8 cellular contexts compared by ENCODE assay signal in the genomic region with DNA sequence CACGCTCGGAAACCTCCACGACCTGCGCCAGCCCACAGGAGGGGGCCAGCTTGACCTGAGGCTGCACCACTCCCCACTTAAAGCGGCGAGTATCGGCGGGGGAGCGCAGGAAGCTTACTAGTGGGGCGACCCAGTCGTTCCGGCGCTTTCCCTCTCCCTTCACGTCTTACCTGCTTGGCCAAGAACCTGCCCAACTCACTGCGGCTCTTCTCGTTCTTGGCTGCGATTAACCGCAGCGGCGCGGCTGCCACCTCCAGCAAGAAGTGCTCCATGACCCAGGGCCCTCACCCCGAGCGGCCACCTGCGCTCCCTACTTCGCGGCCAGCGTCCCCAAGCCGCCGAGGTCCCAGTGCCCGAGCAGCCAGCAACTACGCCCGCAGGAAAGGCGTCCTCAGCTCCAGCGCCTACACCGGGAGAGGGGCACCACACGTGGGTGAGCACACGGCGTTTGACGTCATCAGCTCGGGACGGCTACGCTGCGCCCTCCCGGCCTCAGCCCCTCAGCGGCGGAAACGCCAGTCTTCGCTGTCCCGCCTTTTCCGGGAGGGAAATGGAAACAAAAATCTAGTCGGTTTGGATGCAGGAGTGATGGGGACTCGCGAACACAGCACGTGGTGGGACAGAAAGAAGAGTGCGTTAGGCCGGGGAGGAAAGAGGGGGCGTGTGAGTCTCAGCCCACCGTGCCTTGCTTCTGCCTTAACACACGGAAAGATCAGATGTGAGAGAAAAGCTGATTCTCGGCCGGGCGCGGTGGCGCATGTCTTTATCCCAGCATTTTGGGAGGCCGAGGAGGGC.
A peak's percentile ranks its signal among the peaks of the same experiment; 100 is the strongest.
DNase-seq lines count a peak whose midpoint lies in the region; ATAC-seq and TF ChIP-seq lines count a peak whose summit lies in the region.

A gene with protein sequence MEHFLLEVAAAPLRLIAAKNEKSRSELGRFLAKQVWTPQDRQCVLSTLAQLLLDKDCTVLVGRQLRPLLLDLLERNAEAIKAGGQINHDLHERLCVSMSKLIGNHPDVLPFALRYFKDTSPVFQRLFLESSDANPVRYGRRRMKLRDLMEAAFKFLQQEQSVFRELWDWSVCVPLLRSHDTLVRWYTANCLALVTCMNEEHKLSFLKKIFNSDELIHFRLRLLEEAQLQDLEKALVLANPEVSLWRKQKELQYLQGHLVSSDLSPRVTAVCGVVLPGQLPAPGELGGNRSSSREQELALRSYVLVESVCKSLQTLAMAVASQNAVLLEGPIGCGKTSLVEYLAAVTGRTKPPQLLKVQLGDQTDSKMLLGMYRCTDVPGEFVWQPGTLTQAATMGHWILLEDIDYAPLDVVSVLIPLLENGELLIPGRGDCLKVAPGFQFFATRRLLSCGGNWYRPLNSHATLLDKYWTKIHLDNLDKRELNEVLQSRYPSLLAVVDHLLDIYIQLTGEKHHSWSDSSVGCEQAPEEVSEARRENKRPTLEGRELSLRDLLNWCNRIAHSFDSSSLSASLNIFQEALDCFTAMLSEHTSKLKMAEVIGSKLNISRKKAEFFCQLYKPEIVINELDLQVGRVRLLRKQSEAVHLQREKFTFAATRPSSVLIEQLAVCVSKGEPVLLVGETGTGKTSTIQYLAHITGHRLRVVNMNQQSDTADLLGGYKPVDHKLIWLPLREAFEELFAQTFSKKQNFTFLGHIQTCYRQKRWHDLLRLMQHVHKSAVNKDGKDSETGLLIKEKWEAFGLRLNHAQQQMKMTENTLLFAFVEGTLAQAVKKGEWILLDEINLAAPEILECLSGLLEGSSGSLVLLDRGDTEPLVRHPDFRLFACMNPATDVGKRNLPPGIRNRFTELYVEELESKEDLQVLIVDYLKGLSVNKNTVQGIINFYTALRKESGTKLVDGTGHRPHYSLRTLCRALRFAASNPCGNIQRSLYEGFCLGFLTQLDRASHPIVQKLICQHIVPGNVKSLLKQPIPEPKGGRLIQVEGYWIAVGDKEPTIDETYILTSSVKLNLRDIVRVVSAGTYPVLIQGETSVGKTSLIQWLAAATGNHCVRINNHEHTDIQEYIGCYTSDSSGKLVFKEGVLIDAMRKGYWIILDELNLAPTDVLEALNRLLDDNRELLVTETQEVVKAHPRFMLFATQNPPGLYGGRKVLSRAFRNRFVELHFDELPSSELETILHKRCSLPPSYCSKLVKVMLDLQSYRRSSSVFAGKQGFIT (N-terminal part only) (minus strand): TSS at position 459 of the 795 bp plus-strand sequence. CDS start 187 bp downstream, at position 272.

- H3K27me3 Mint-ChIP-seq in central memory CD8-positive, alpha-beta T cell, result no peaks in the 10 kb centered on the region

- H3K4me3 Mint-ChIP-seq in central memory CD8-positive, alpha-beta T cell, result peak within 1 kb of the TSS; percentile 89

- ATAC-seq in GM19025 (IDR thresholded peaks at IDR 0.05; ENCODE audit: low read depth, unreplicated experiment), result peak; percentile 97
- peak; percentile 94 for ATAC-seq in HG03342 (IDR thresholded peaks at IDR 0.05; ENCODE audit: unreplicated experiment)
- ATAC-seq in central memory CD8-positive, alpha-beta T cell (replicated peaks; ENCODE audit: extremely low read depth, poor library complexity, severe bottlenecking), result peak; percentile 90

- peaks cover 13% of the 10 kb centered on the region for H3K36me3 Mint-ChIP-seq in central memory CD8-positive, alpha-beta T cell (ENCODE audit: insufficient read depth)

- H3K9me3 Mint-ChIP-seq in central memory CD8-positive, alpha-beta T cell, result no peaks in the 10 kb centered on the region

- DNase-seq in AG09319 (ENCODE audit: extremely low read depth, low read depth), result peak; percentile 70
- peak; percentile 86 to 93 for DNase-seq in NCI-H446 (lab: John Stamatoyannopoulos, UW)
- DNase-seq in activated CD4-positive, CD25-positive, alpha-beta regulatory T cell treated with anti-CD3 and anti-CD28 coated beads, Interleukin-2, amount 50 U/mL, for 16 hours (ENCODE audit: low read depth, low spot score), result peak; percentile 78
- peak; percentile 65 to 79 for DNase-seq in central memory CD8-positive, alpha-beta T cell (ENCODE audit: low spot score in 2 of 2)
- peak; percentile 96 for DNase-seq in iris pigment epithelial cell (ENCODE audit: low read depth)
- DNase-seq in stimulated activated CD4-positive, alpha-beta T cell treated with anti-CD3 and anti-CD28 coated beads, Interleukin-12 subunit alpha, Interleukin-12 subunit beta, amount 100 ng/mL, for 24 hours (ENCODE audit: low read depth in 2 of 2), result peak; percentile 82 to 84

- TF ChIP-seq CTCF in AG09319 (IDR thresholded peaks at IDR 0.05; ENCODE audit: low read depth, low read length), result no peak

- peak within 1 kb of the TSS; percentile 95 for H3K27ac Mint-ChIP-seq in central memory CD8-positive, alpha-beta T cell (ENCODE audit: low read depth)

- peaks cover 32% of the 10 kb centered on the region for H3K4me1 Mint-ChIP-seq in central memory CD8-positive, alpha-beta T cell

Comparison
In these comparisons a context has a peak if more than half of its experiments do, and no peak if none do; other contexts are left out.
1. Peak in every context shown above with its lines: DNase-seq and ATAC-seq.